In the genomic region with DNA sequence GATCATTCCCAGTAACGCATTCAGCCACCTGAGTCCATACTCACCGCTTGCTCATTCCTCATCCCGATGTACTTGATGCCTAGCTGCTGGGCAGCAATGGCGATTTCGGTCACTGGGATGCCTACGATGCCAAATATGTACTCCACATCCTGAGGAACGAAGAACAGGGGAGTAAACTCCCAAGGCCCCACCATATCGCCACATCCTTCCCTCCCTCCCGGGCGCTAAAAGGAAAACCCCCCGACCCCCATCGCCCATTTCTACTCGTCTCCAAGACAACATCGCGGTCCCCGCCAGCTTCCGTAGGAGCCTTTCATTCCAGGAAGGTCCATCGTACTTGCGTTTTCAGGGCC, we compare ENCODE assay signal across 8 cellular contexts. TPM values are rescaled to one million over a fixed set of nuclear protein-coding genes. Genes with fewer than 3 reads are reported as not detected.
A peak's percentile ranks its signal among the peaks of the same experiment; 100 is the strongest.
DNase-seq lines count a peak whose midpoint lies in the region; ATAC-seq and TF ChIP-seq lines count a peak whose summit lies in the region.

No MANE protein-coding gene starts in this region.

- POLR2A ChIA-PET in PC-3 (lab: Charles Lee; ENCODE audit: unreplicated experiment) = no interaction called here

- intact Hi-C loops in PC-3 (cut with micrococcal nuclease) (no loop called here), esophagus muscularis mucosa (cut with DNase I) (no loop called here), ovary (cut with DNase I) (no loop called here)

- BruUV-seq in PC-3 (replicated peaks; lab: Mats Ljungman, UMichigan) = no TSS peak

- H3K36me3 ChIP-seq in PC-3 (ENCODE audit: low read depth, low read length) = peaks cover 8% of the 10 kb centered on the region; the same call in 1 of the 2 replicates
- peaks cover 17 to 36% (median 27%) of the 10 kb centered on the region in 4 donors for H3K36me3 ChIP-seq in esophagus muscularis mucosa
- H3K36me3 ChIP-seq in ovary = no peaks in the 10 kb centered on the region

- TF ChIP-seq EP300 in esophagus muscularis mucosa (IDR thresholded peaks at IDR 0.05) = no peak
- no peak for TF ChIP-seq EP300 in ovary (IDR thresholded peaks at IDR 0.05)

- H4K20me1 ChIP-seq in PC-3 (ENCODE audit: low read length) = no peaks in the 10 kb centered on the region

- ATAC-seq in PC-3 (peak; percentile 2), GM18861 (IDR thresholded peaks at IDR 0.05; ENCODE audit: unreplicated experiment) (no peak)

- peaks cover 16% of the 10 kb centered on the region; the same call in 1 of the 2 replicates for H3K4me1 ChIP-seq in PC-3 (ENCODE audit: insufficient read depth, low read length)
- H3K4me1 ChIP-seq in esophagus muscularis mucosa = peaks cover 19 to 49% (median 38%) of the 10 kb centered on the region in 4 donors
- H3K4me1 ChIP-seq in ovary (ENCODE audit: insufficient read depth) = peaks cover 9% of the 10 kb centered on the region

- WGBS in esophagus muscularis mucosa = 0% methylated on average over 14 of the region's 19 CpGs
- 0 to 1% (median 0%) methylated on average over 19 of the region's 19 CpGs for WGBS in ovary, 3 donors

- no peaks in the 10 kb centered on the region for H3F3A ChIP-seq in PC-3 (ENCODE audit: low read length, unreplicated experiment)

- TF ChIP-seq CTCF in PC-3 (conservative IDR thresholded peaks at IDR 0.05; ENCODE audit: low read depth, low read length) = no peak
- TF ChIP-seq CTCF in esophagus muscularis mucosa (IDR thresholded peaks at IDR 0.05) = no peak
- TF ChIP-seq CTCF in ovary (IDR thresholded peaks at IDR 0.05) = no peak

- H3K9me2 ChIP-seq in PC-3 (replicated peaks; ENCODE audit: low read length) = no peaks in the 10 kb centered on the region

- CTCF ChIA-PET in PC-3 (lab: Charles Lee) = no interaction called here

- H3K4me3 ChIP-seq in PC-3 (ENCODE audit: low read length) (peak overlapping the region; percentile 88), esophagus muscularis mucosa (peak overlapping the region; percentile 78 to 95 (median 78)), ovary (peak overlapping the region; percentile 92)

- no peaks in the 10 kb centered on the region for H3K27me3 ChIP-seq in PC-3 (ENCODE audit: low read length)
- no peaks in the 10 kb centered on the region for H3K27me3 ChIP-seq in esophagus muscularis mucosa
- no peaks in the 10 kb centered on the region for H3K27me3 ChIP-seq in ovary

- H3K4me2 ChIP-seq in PC-3 (ENCODE audit: low read length) = peak overlapping the region; percentile 96

- TF ChIP-seq POLR2A in esophagus muscularis mucosa (IDR thresholded peaks at IDR 0.05; ENCODE audit: low read depth) (no peak), ovary (IDR thresholded peaks at IDR 0.05) (no peak)

- H2AFZ ChIP-seq in PC-3 (ENCODE audit: low read length) = peak overlapping the region; percentile 85

- no peaks in the 10 kb centered on the region for H3K9me3 ChIP-seq in PC-3 (ENCODE audit: low read length)
- no peaks in the 10 kb centered on the region for H3K9me3 ChIP-seq in esophagus muscularis mucosa
- H3K9me3 ChIP-seq in ovary = no peaks in the 10 kb centered on the region

- H3K9ac ChIP-seq in PC-3 (ENCODE audit: low read length) = peak overlapping the region; percentile 80

- H3K79me2 ChIP-seq in PC-3 (ENCODE audit: low read length) = peaks cover 22% of the 10 kb centered on the region

- DNase-seq in ELR (ENCODE audit: low read depth) = peak; percentile 44
- DNase-seq in HCEC 1CT = peak; percentile 3
- DNase-seq in PC-3 = no peak
- DNase-seq in esophagus muscularis mucosa (ENCODE audit: extremely low spot score) = no peak
- DNase-seq in ovary = no peak
- DNase-seq in NCI-H2029 treated with DMSO at 0.1 percent for 48 hours (lab: John Stamatoyannopoulos, UW) = no peak
- DNase-seq in amygdala (lab: John Stamatoyannopoulos, UW) = no peak

- no peak overlapping the region; the same call in 1 of the 2 replicates for H3K27ac ChIP-seq in PC-3 (ENCODE audit: low read length)
- peak overlapping the region; percentile 87 to 92 (median 88) for H3K27ac ChIP-seq in esophagus muscularis mucosa (replicated peaks in 1 of 4)
- H3K27ac ChIP-seq in ovary = peak overlapping the region; percentile 6 to 24

RNA-seq across cellular contexts. Expression of a gene that starts 0.3 kb away (rescaled TPM):
- total RNA-seq in PC-3 (2014; rRNA removed) (20.3 and 25.5 TPM in 2 replicates), esophagus muscularis mucosa (10 to 100 TPM; 19.3 to 27.0 (median 22.0) TPM), ovary (10 to 100 TPM; 11.3 to 22.7 (median 19.7) TPM)
- 10 to 100 TPM; 13.4 to 15.1 TPM for polyA plus RNA-seq in ovary

RNA-seq across cellular contexts. Expression of a gene that starts 0.5 kb away (rescaled TPM):
- total RNA-seq in PC-3 (2014; rRNA removed) (11.7 and 17.1 TPM in 2 replicates), esophagus muscularis mucosa (10 to 100 TPM; 38.5 to 65.2 (median 41.6) TPM), ovary (10 to 100 TPM; 19.8 to 40.3 (median 30.2) TPM)
- 10 to 100 TPM; 24.5 to 44.1 TPM for polyA plus RNA-seq in ovary

Comparison
In these comparisons a context has a peak if more than half of its experiments do, and no peak if none do; other contexts are left out.
1. DNase-seq: peak in ELR (single experiment) and HCEC 1CT (single experiment); none in PC-3 (single experiment), esophagus muscularis mucosa (single experiment), ovary (0 of 5), NCI-H2029 treated with DMSO at 0.1 percent for 48 hours (single experiment) and amygdala (0 of 56).
2. Peak in every context shown above with its lines, with median percentiles within 50 percentile points of each other: H3K4me3 ChIP-seq.